ENCODE assay signal across 10 cellular contexts in genomic region chr22:45867118-45867905, GRCh38.
DNase-seq lines count a peak whose midpoint lies in the region; ATAC-seq and TF ChIP-seq lines count a peak whose summit lies in the region.
"Had no signal": no experiment of that assay in that cellular context is flagged by ENCODE, and none has a peak within 500 bp of the region (broad histone marks: within the 10 kb centered on the region; RNA-seq: fewer than 3 reads in every experiment).

No MANE protein-coding gene starts in this region.

- no peaks in the 10 kb centered on the region for H3K36me3 Mint-ChIP-seq in activated CD4-positive, alpha-beta memory T cell treated with anti-CD3 and anti-CD28 coated beads, Interleukin-2, amount 10 ng/mL, durations not matched to agents 7 days and 5 days (ENCODE audit: low read depth)
- H3K36me3 Mint-ChIP-seq in activated CD4-positive, alpha-beta memory T cell treated with anti-CD3 and anti-CD28 coated beads for 36 hours, result no peaks in the 10 kb centered on the region

- peak overlapping the region; percentile 13 to 44 (median 34) for H3K4me3 ChIP-seq in esophagus muscularis mucosa
- peak overlapping the region; percentile 32 for H3K4me3 ChIP-seq in lower lobe of right lung
- peak overlapping the region; percentile 17 for H3K4me3 ChIP-seq in urinary bladder (ENCODE audit: low read depth, low read length)
- H3K4me3 ChIP-seq: A549 had no signal

- 4% methylated on average over 13 of the region's 87 CpGs for WGBS in esophagus muscularis mucosa
- 2% methylated on average over 87 of the region's 87 CpGs for WGBS in urinary bladder

- H3K27ac Mint-ChIP-seq in activated CD4-positive, alpha-beta memory T cell treated with anti-CD3 and anti-CD28 coated beads, Interleukin-2, amount 10 ng/mL, durations not matched to agents 7 days and 5 days, result no peak overlapping the region
- no peak overlapping the region for H3K27ac Mint-ChIP-seq in activated CD4-positive, alpha-beta memory T cell treated with anti-CD3 and anti-CD28 coated beads for 36 hours

- H3K27ac ChIP-seq in esophagus muscularis mucosa (replicated peaks in 1 of 4) (no peak overlapping the region), lower lobe of right lung (no peak overlapping the region), urinary bladder (ENCODE audit: low read depth) (no peak overlapping the region)
- H3K27ac ChIP-seq: A549 had no signal

- H3K4me1 Mint-ChIP-seq in activated CD4-positive, alpha-beta memory T cell treated with anti-CD3 and anti-CD28 coated beads, Interleukin-2, amount 10 ng/mL, durations not matched to agents 7 days and 5 days, result no peaks in the 10 kb centered on the region
- H3K4me1 Mint-ChIP-seq in activated CD4-positive, alpha-beta memory T cell treated with anti-CD3 and anti-CD28 coated beads for 36 hours (ENCODE audit: low read depth), result peaks cover 5% of the 10 kb centered on the region

- CTCF ChIA-PET in activated CD4-positive, alpha-beta memory T cell treated with anti-CD3 and anti-CD28 coated beads, Interleukin-2, amount 10 ng/mL, durations not matched to agents 7 days and 5 days (lab: Charles Lee), result interaction anchor here (0.6 to 0.7 kb wide), 2 partner anchors 144 to 292 kb away, joined by 3 read pairs; no protein-coding TSS in a partner anchor
- CTCF ChIA-PET in activated CD4-positive, alpha-beta memory T cell treated with anti-CD3 and anti-CD28 coated beads for 36 hours (lab: Charles Lee), result interaction anchor here (1.4 kb wide), 1 partner anchor 222 kb away, joined by 3 read pairs; no protein-coding TSS in a partner anchor

- H3K27me3 ChIP-seq in esophagus muscularis mucosa (peaks cover 0 to 60% (median 20%) of the 10 kb centered on the region in 4 donors), lower lobe of right lung (ENCODE audit: low read depth) (peaks cover 35% of the 10 kb centered on the region)

- TF ChIP-seq CTCF in esophagus muscularis mucosa (IDR thresholded peaks at IDR 0.05) (peak; percentile 27 to 35 (median 30)), lower lobe of right lung (IDR thresholded peaks at IDR 0.05) (peak; percentile 33)

- TF ChIP-seq POLR2A in esophagus muscularis mucosa (IDR thresholded peaks at IDR 0.05; ENCODE audit: low read depth), result no peak

- TF ChIP-seq EP300 in esophagus muscularis mucosa (IDR thresholded peaks at IDR 0.05), result no peak

- H3K27me3 Mint-ChIP-seq in activated CD4-positive, alpha-beta memory T cell treated with anti-CD3 and anti-CD28 coated beads, Interleukin-2, amount 10 ng/mL, durations not matched to agents 7 days and 5 days, result peaks cover 35% of the 10 kb centered on the region
- H3K27me3 Mint-ChIP-seq in activated CD4-positive, alpha-beta memory T cell treated with anti-CD3 and anti-CD28 coated beads for 36 hours, result peaks cover 23% of the 10 kb centered on the region

- ATAC-seq in lower lobe of right lung, result peak; percentile 73 to 74
- no peak for ATAC-seq in GM21723 (IDR thresholded peaks at IDR 0.05; ENCODE audit: unreplicated experiment)
- ATAC-seq in activated CD4-positive, CD25-positive, alpha-beta regulatory T cell treated with anti-CD3 and anti-CD28 coated beads, Interleukin-2, amount 50 U/mL, for 24 hours, result no peak
- no peak for ATAC-seq in HG03097 (IDR thresholded peaks at IDR 0.05; ENCODE audit: low FRiP score, unreplicated experiment)
- ATAC-seq: A549 had no signal

- H3K4me3 Mint-ChIP-seq in activated CD4-positive, alpha-beta memory T cell treated with anti-CD3 and anti-CD28 coated beads, Interleukin-2, amount 10 ng/mL, durations not matched to agents 7 days and 5 days, result no peak overlapping the region
- H3K4me3 Mint-ChIP-seq in activated CD4-positive, alpha-beta memory T cell treated with anti-CD3 and anti-CD28 coated beads for 36 hours, result no peak overlapping the region

- POLR2A ChIA-PET in activated CD4-positive, alpha-beta memory T cell treated with anti-CD3 and anti-CD28 coated beads, Interleukin-2, amount 10 ng/mL, durations not matched to agents 7 days and 5 days (lab: Charles Lee), result no interaction called here
- POLR2A ChIA-PET in activated CD4-positive, alpha-beta memory T cell treated with anti-CD3 and anti-CD28 coated beads for 36 hours (lab: Charles Lee), result no interaction called here

- peaks cover 15 to 41% (median 32%) of the 10 kb centered on the region in 4 donors for H3K4me1 ChIP-seq in esophagus muscularis mucosa
- H3K4me1 ChIP-seq in lower lobe of right lung, result peaks cover 28% of the 10 kb centered on the region
- peaks cover 3% of the 10 kb centered on the region for H3K4me1 ChIP-seq in urinary bladder (ENCODE audit: insufficient read depth)

- peak; percentile 9 for DNase-seq in activated CD4-positive, alpha-beta memory T cell treated with anti-CD3 and anti-CD28 coated beads, Interleukin-2, amount 10 ng/mL, durations not matched to agents 7 days and 5 days
- DNase-seq in activated CD4-positive, alpha-beta memory T cell treated with anti-CD3 and anti-CD28 coated beads for 36 hours, result no peak
- DNase-seq in esophagus muscularis mucosa (ENCODE audit: extremely low spot score) (peak; percentile 39), lower lobe of right lung (peak; percentile 63)
- DNase-seq: activated effector memory CD4-positive, alpha-beta T cell treated with Interleukin-2 at 50 U/mL for 16 hours had no signal

- intact Hi-C loops in activated CD4-positive, alpha-beta memory T cell treated with anti-CD3 and anti-CD28 coated beads for 36 hours (cut with micrococcal nuclease), result loop anchor here (10.0 kb wide), 1 partner anchor 223 kb away; no protein-coding TSS in a partner anchor
- intact Hi-C loops in esophagus muscularis mucosa (cut with DNase I) (loop anchor here (5.0 kb wide), 1 partner anchor 225 kb away; no protein-coding TSS in a partner anchor), lower lobe of right lung (cut with DNase I) (no loop called here)

- no peaks in the 10 kb centered on the region for H3K9me3 Mint-ChIP-seq in activated CD4-positive, alpha-beta memory T cell treated with anti-CD3 and anti-CD28 coated beads, Interleukin-2, amount 10 ng/mL, durations not matched to agents 7 days and 5 days
- H3K9me3 Mint-ChIP-seq in activated CD4-positive, alpha-beta memory T cell treated with anti-CD3 and anti-CD28 coated beads for 36 hours, result peaks cover 2% of the 10 kb centered on the region

- H3K9me3 ChIP-seq in esophagus muscularis mucosa (peaks cover 0 to 6% (median 0%) of the 10 kb centered on the region in 4 donors), lower lobe of right lung (no peaks in the 10 kb centered on the region)

- H3K36me3 ChIP-seq in esophagus muscularis mucosa (no peaks in the 10 kb centered on the region), lower lobe of right lung (no peaks in the 10 kb centered on the region), urinary bladder (ENCODE audit: insufficient read depth) (no peaks in the 10 kb centered on the region)

Comparison
In these comparisons a context has a peak if more than half of its experiments do, and no peak if none do; other contexts are left out.
1. ATAC-seq: peak in lower lobe of right lung (2 of 2); none in GM21723 (single experiment), activated CD4-positive, CD25-positive, alpha-beta regulatory T cell treated with anti-CD3 and anti-CD28 coated beads, Interleukin-2, amount 50 U/mL, for 24 hours (0 of 2) and HG03097 (single experiment).
2. Peak in every context shown above with its lines, with median percentiles within 50 percentile points of each other: H3K4me3 ChIP-seq.